Comparison of ENCODE assay signal across 9 cellular contexts in genomic region chr5:1104327-1105006, GRCh38. TPM values are rescaled to one million over a fixed set of nuclear protein-coding genes. Genes with fewer than 3 reads are reported as not detected.
DNase-seq lines count a peak whose midpoint lies in the region; ATAC-seq and TF ChIP-seq lines count a peak whose summit lies in the region.
"Had no signal": no experiment of that assay in that cellular context is flagged by ENCODE, and none has a peak within 500 bp of the region (broad histone marks: within the 10 kb centered on the region; RNA-seq: fewer than 3 reads in every experiment).

No MANE protein-coding gene starts in this region.

- ATAC-seq in HG03196 (IDR thresholded peaks at IDR 0.05; ENCODE audit: unreplicated experiment) (peak; percentile 38), left lung (peak; percentile 3), HG02840 (IDR thresholded peaks at IDR 0.05; ENCODE audit: low FRiP score, unreplicated experiment) (no peak), HG03442 (IDR thresholded peaks at IDR 0.05; ENCODE audit: unreplicated experiment) (no peak)

- peaks cover 0 to 16% of the 10 kb centered on the region in 2 donors for H3K27me3 ChIP-seq in left lung

- intact Hi-C loops in left lung (cut with DNase I) = no loop called here

- no peak overlapping the region for H3K4me3 ChIP-seq in left lung

- TF ChIP-seq CTCF in left lung (IDR thresholded peaks at IDR 0.05) = no peak

- peaks cover 33 to 76% of the 10 kb centered on the region in 2 donors for H3K4me1 ChIP-seq in left lung

- DNase-seq in AML-193 (lab: John Stamatoyannopoulos, UW) (peak; percentile 33 to 37), activated T-helper 1 cell treated with Interleukin-2 at 50 U/mL for 16 hours (ENCODE audit: low read depth) (peak; percentile 56), left lung (no peak), NCI-H2081 treated with DMSO at 0.1 percent for 48 hours (lab: John Stamatoyannopoulos, UW) (no peak), NCI-H774 (lab: John Stamatoyannopoulos, UW) (no peak)

- no peaks in the 10 kb centered on the region for H3K9me3 ChIP-seq in left lung
- H3K9me3 ChIP-seq: thoracic aorta had no signal

- peak overlapping the region; percentile 4 to 17 for H3K27ac ChIP-seq in left lung
- H3K27ac ChIP-seq: thoracic aorta had no signal

- H3K36me3 ChIP-seq in left lung = no peaks in the 10 kb centered on the region
- H3K36me3 ChIP-seq: thoracic aorta had no signal

RNA-seq across cellular contexts. Expression of gene SLC12A7, which starts 7.4 kb away (rescaled TPM):
- 10 to 100 TPM; 39.4 to 45.0 TPM for total RNA-seq in left lung

Comparison
In these comparisons a context has a peak if more than half of its experiments do, and no peak if none do; other contexts are left out.
1. DNase-seq: peak in AML-193 (2 of 2) and activated T-helper 1 cell treated with Interleukin-2 at 50 U/mL for 16 hours (single experiment); none in left lung (0 of 2), NCI-H2081 treated with DMSO at 0.1 percent for 48 hours (single experiment) and NCI-H774 (single experiment).
2. ATAC-seq: peak in HG03196 (single experiment) and left lung (single experiment); none in HG02840 (single experiment) and HG03442 (single experiment).